Comparison of ENCODE assay signal across 14 cellular contexts in the genomic region with DNA sequence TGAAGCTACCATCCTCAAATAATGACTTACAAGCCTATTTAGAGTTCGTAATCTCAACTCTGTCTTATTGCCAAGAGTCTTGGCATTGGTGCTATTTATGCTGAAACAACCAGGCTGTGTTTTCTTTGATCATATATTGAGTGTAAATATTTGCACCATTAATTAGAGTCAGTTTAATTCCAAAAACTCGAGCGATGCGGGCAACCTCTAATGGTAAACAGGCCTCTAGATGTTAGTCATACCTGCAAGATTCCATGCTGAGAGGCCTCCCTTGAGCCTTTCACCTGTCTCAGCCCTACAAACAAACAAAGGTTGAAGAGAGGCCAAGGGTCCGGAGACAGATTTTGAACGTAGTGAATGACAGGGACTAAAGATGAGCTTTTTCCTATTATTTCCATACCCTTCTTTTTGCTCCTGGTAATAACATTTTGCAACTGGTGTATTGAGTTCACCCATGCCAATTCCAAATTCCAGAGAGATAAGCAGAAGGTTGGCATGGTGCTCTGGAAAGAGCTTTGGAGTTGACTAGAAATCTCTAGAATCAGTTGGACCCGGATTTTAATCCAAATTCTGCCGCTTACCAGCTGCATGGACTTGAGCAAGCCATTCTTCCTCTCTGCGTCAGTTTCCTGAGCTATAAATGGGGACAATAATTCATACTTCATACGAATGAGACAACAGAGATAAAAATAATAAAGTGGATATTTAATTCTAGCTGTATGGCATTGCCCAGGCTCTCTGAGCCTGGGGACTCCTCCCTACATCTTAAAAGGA.
"Had no signal": no experiment of that assay in that cellular context is flagged by ENCODE, and none has a peak within 500 bp of the region (broad histone marks: within the 10 kb centered on the region; RNA-seq: fewer than 3 reads in every experiment).

No MANE protein-coding gene starts in this region.

- H3K9me3 ChIP-seq: gastroesophageal sphincter, heart right ventricle, transverse colon, vagina had no signal

- H3K27ac ChIP-seq: gastroesophageal sphincter, heart right ventricle, transverse colon, vagina had no signal

- H3K4me1 ChIP-seq: vagina had no signal

- H3K27me3 ChIP-seq: vagina had no signal

- H3K36me3 ChIP-seq: gastroesophageal sphincter, heart right ventricle, transverse colon, vagina had no signal

- ATAC-seq: activated CD8-positive, alpha-beta memory T cell treated with anti-CD3 and anti-CD28 coated beads, Interleukin-2, amount 10 ng/mL, durations not matched to agents 7 days and 5 days; gastroesophageal sphincter; heart right ventricle had no signal

- H3K4me3 ChIP-seq: gastroesophageal sphincter, heart right ventricle, lung, transverse colon, vagina had no signal

- DNase-seq: activated B cell treated with CpG ODN at 0.5 μM for 24 hours; activated CD4-positive, alpha-beta memory T cell treated with anti-CD3 and anti-CD28 coated beads, Interleukin-2, amount 10 ng/mL, durations not matched to agents 7 days and 5 days; activated CD4-positive, alpha-beta T cell treated with anti-CD3 and anti-CD28 coated beads for 4 hours; activated CD8-positive, alpha-beta memory T cell treated with anti-CD3 and anti-CD28 coated beads, Interleukin-2, amount 10 ng/mL, durations not matched to agents 7 days and 5 days; heart right ventricle; immature natural killer cell; retina; stimulated activated CD4-positive, alpha-beta T cell treated with anti-CD3 and anti-CD28 coated beads, Interleukin-2, amount 100 ng/mL, for 24 hours; stimulated activated naive CD4-positive, alpha-beta T cell treated with Interleukin-2 at 50 U/mL for 16 hours; substantia nigra; transverse colon had no signal
